In genomic region chr12:109844091-109844490, GRCh38 we compare ENCODE assay signal across 27 cellular contexts. TPM values are rescaled to one million over a fixed set of nuclear protein-coding genes. Genes with fewer than 3 reads are reported as not detected.
"Had no signal": no experiment of that assay in that cellular context is flagged by ENCODE, and none has a peak within 500 bp of the region (broad histone marks: within the 10 kb centered on the region; RNA-seq: fewer than 3 reads in every experiment).

No MANE protein-coding gene starts in this region.

- H3K36me3 ChIP-seq: colonic mucosa, gastrocnemius medialis, neural progenitor cell, spleen, tibial artery had no signal

- ATAC-seq: esophagus mucosa; gastrocnemius medialis; left lobe of liver; naive thymus-derived CD4-positive, alpha-beta T cell; psoas muscle; right cardiac atrium; stimulated activated memory B cell treated with anti-CD40 and anti-IgM and Interleukin-4, amounts not matched to agents 10 μg/mL and 1 μg/mL and 100 μg/mL, for 72 hours; stimulated activated naive CD8-positive, alpha-beta T cell treated with anti-CD3 and anti-CD28 coated beads, Interleukin-15, Interleukin-2, amounts not matched to agents 100 U/mL and 50 U/mL, for 24 hours had no signal

- H3K9me3 Mint-ChIP-seq: dendritic cell treated with granulocyte-macrophage colony-stimulating factor and Interleukin-4, amounts not matched to agents 40 ng/mL and 50 ng/mL, for 4 days; endodermal cell; naive thymus-derived CD4-positive, alpha-beta T cell; nephron; neural progenitor cell; stimulated activated memory B cell treated with anti-CD40 and anti-IgM and Interleukin-4, amounts not matched to agents 10 μg/mL and 1 μg/mL and 100 μg/mL, for 72 hours; type B pancreatic cell had no signal

- H3K4me3 Mint-ChIP-seq: dendritic cell treated with granulocyte-macrophage colony-stimulating factor and Interleukin-4, amounts not matched to agents 40 ng/mL and 50 ng/mL, for 4 days; endodermal cell; nephron; neural progenitor cell; stimulated activated memory B cell treated with anti-CD40 and anti-IgM and Interleukin-4, amounts not matched to agents 10 μg/mL and 1 μg/mL and 100 μg/mL, for 72 hours; type B pancreatic cell had no signal

- H3K36me3 Mint-ChIP-seq: naive thymus-derived CD4-positive, alpha-beta T cell; neural progenitor cell; stimulated activated memory B cell treated with anti-CD40 and anti-IgM and Interleukin-4, amounts not matched to agents 10 μg/mL and 1 μg/mL and 100 μg/mL, for 72 hours; type B pancreatic cell had no signal

- FAIRE-seq: kidney had no signal

- H3K9me3 ChIP-seq: colonic mucosa, gastrocnemius medialis, psoas muscle, spleen, testis, tibial artery had no signal

- H3K4me1 Mint-ChIP-seq: nephron had no signal

- H3K9ac ChIP-seq: neural progenitor cell had no signal

- H3K27me3 Mint-ChIP-seq: dendritic cell treated with granulocyte-macrophage colony-stimulating factor and Interleukin-4, amounts not matched to agents 40 ng/mL and 50 ng/mL, for 4 days; type B pancreatic cell had no signal

- H3K27ac ChIP-seq: colonic mucosa, epithelial cell of prostate, gastrocnemius medialis, neural progenitor cell, psoas muscle, skin epidermis, spleen, testis, tibial artery had no signal

- H3K27ac Mint-ChIP-seq: dendritic cell treated with granulocyte-macrophage colony-stimulating factor and Interleukin-4, amounts not matched to agents 40 ng/mL and 50 ng/mL, for 4 days; endodermal cell; naive thymus-derived CD4-positive, alpha-beta T cell; nephron; neural progenitor cell; stimulated activated memory B cell treated with anti-CD40 and anti-IgM and Interleukin-4, amounts not matched to agents 10 μg/mL and 1 μg/mL and 100 μg/mL, for 72 hours; type B pancreatic cell had no signal

- H3K27me3 ChIP-seq: colonic mucosa, gastrocnemius medialis, neural progenitor cell, spleen, testis had no signal

- H3K4me1 ChIP-seq: colonic mucosa, gastrocnemius medialis, testis had no signal

- H3K4me3 ChIP-seq: colonic mucosa, gastrocnemius medialis, neural progenitor cell, psoas muscle, skin epidermis, spleen, testis, tibial artery had no signal

- DNase-seq: colonic mucosa; effector CD8-positive, alpha-beta T cell; endodermal cell; gastrocnemius medialis; head of caudate nucleus; kidney; mesendoderm; midbrain; naive thymus-derived CD4-positive, alpha-beta T cell; posterior cingulate gyrus; psoas muscle; right cardiac atrium; spleen; stimulated activated CD4-positive, alpha-beta T cell treated with anti-CD3 and anti-CD28 coated beads, Interleukin-4, amount 100 ng/mL, for 4 hours; stimulated activated naive CD8-positive, alpha-beta T cell treated with anti-CD3 and anti-CD28 coated beads, Interleukin-15, Interleukin-2, amounts not matched to agents 100 U/mL and 50 U/mL, for 24 hours; substantia nigra; testis; tibial artery had no signal

RNA-seq across cellular contexts. Expression of gene TRPV4, which starts 10.9 kb away (rescaled TPM):
- total RNA-seq: gastrocnemius medialis had no signal
- polyA plus RNA-seq: naive thymus-derived CD4-positive, alpha-beta T cell had no signal
